1 cellular context compared by ENCODE assay signal in genomic region chr5:137735531-137736284, GRCh38.
TF ChIP-seq lines count a peak whose summit lies in the region.

Gene KLHL3, minus strand, starts transcription at chr5:137736089. Its CDS starts 443 bp downstream, at chr5:137735646.

TF ChIP-seq in GM12878, 131 proteins besides CTCF, POLR2A, EP300 and RAD21 (continued from another document):
- TF ChIP-seq ZBTB40 (IDR thresholded peaks at IDR 0.05; ENCODE audit: borderline replicate concordance) (no peak), ZBTB11 (CRISPR knock-in tag; IDR thresholded peaks at IDR 0.05) (no peak), TCF12 (IDR thresholded peaks at IDR 0.05; ENCODE audit: low read depth, low read length) (0 out of 2 replicates have a peak, but pooled peaks have one; percentile 31), YY1 (IDR thresholded peaks at IDR 0.05; ENCODE audit: low read depth, low read length) (peak; percentile 37), IKZF2 (IDR thresholded peaks at IDR 0.05) (no peak; a peak in 1 of 4 replicates), SMC3 (IDR thresholded peaks at IDR 0.05; ENCODE audit: borderline replicate concordance, low read length) (peak; percentile 24; the same call in 1 of the 2 replicates), CREM (IDR thresholded peaks at IDR 0.05; ENCODE audit: low read depth) (peak; percentile 6; the same call in 1 of the 2 replicates), CBX5 (IDR thresholded peaks at IDR 0.05; ENCODE audit: low read depth) (no peak), RBBP5 (conservative IDR thresholded peaks at IDR 0.05) (no peak), IKZF1 (conservative IDR thresholded peaks at IDR 0.05) (peak; percentile 11; the same call in 1 of the 2 replicates)
TF ChIP-seq in GM12878: peak in this region for 8.
